Comparison of ENCODE assay signal across 20 cellular contexts in genomic region chr10:86293323-86293840, GRCh38.
DNase-seq lines count a peak whose midpoint lies in the region; ATAC-seq, FAIRE-seq and TF ChIP-seq lines count a peak whose summit lies in the region.
"Had no signal": no experiment of that assay in that cellular context is flagged by ENCODE, and none has a peak within 500 bp of the region (broad histone marks: within the 10 kb centered on the region; RNA-seq: fewer than 3 reads in every experiment).

No MANE protein-coding gene starts in this region.

- POLR2A ChIA-PET in K562 (lab: Yijun Ruan, JAX): no interaction called here

- H3K27me3 ChIP-seq in right atrium auricular region (no peaks in the 10 kb centered on the region), left ventricle myocardium inferior (ENCODE audit: low read depth) (peaks cover 16% of the 10 kb centered on the region), K562 (ENCODE audit: control insufficient read depth in 2 of 2, insufficient read depth in 2 of 2, low read length in 2 of 2) (peaks cover 0 to 6% of the 10 kb centered on the region in 2 experiments; a peak in 1 of 5 replicates)
- H3K27me3 ChIP-seq: BLaER1 treated with 17β-estradiol and CSF1 and Interleukin-3, amounts not matched to agents 10 nM and 100 nM had no signal

- H3K9me3 ChIP-seq in right atrium auricular region (no peaks in the 10 kb centered on the region), left ventricle myocardium inferior (replicated peaks) (no peaks in the 10 kb centered on the region), K562 (replicated peaks; ENCODE audit: control insufficient read depth, insufficient read depth, low read depth, low read length) (no peaks in the 10 kb centered on the region)
- H3K9me3 ChIP-seq: A549 had no signal

- WGBS in K562 (ENCODE audit: insufficient coverage, low coverage, missing lambda C conversion rate): 0% methylated on average over 3 of the region's 5 CpGs

- no peaks in the 10 kb centered on the region for H3K9me3 Mint-ChIP-seq in activated naive CD4-positive, alpha-beta T cell treated with anti-CD3 and anti-CD28 coated beads, Interleukin-2, amount 50 U/mL, for 72 hours

- no peak for ATAC-seq in K562
- ATAC-seq in activated naive CD4-positive, alpha-beta T cell treated with anti-CD3 and anti-CD28 coated beads, Interleukin-2, amount 50 U/mL, for 72 hours: no peak
- ATAC-seq: A549, GM12878 had no signal

- no peak overlapping the region for H3K4me2 ChIP-seq in K562 (ENCODE audit: insufficient read depth, low read length)
- H3K4me2 ChIP-seq: A549 had no signal

- H4K20me1 ChIP-seq in K562 (replicated peaks; ENCODE audit: control insufficient read depth, insufficient read depth, low read length): no peaks in the 10 kb centered on the region
- H4K20me1 ChIP-seq: BLaER1 treated with 17β-estradiol and CSF1 and Interleukin-3, amounts not matched to agents 10 nM and 100 nM had no signal

- no peaks in the 10 kb centered on the region for H3K36me3 Mint-ChIP-seq in activated naive CD4-positive, alpha-beta T cell treated with anti-CD3 and anti-CD28 coated beads, Interleukin-2, amount 50 U/mL, for 72 hours
- H3K36me3 Mint-ChIP-seq: IgD-negative memory B cell had no signal

- H3K27ac Mint-ChIP-seq in activated naive CD4-positive, alpha-beta T cell treated with anti-CD3 and anti-CD28 coated beads, Interleukin-2, amount 50 U/mL, for 72 hours: no peak overlapping the region
- H3K27ac Mint-ChIP-seq: IgD-negative memory B cell had no signal

- no peak for FAIRE-seq in K562 (lab: Jason Lieb, UNC)
- FAIRE-seq: A549, GM12878, GM18507, H54 had no signal

- H3K4me3 ChIP-seq in right atrium auricular region (no peak overlapping the region), left ventricle myocardium inferior (no peak overlapping the region), K562 (no peak overlapping the region)
- H3K4me3 ChIP-seq: A549; BLaER1 treated with 17β-estradiol and CSF1 and Interleukin-3, amounts not matched to agents 10 nM and 100 nM; GM12878 had no signal

- H3K4me1 ChIP-seq in right atrium auricular region (no peaks in the 10 kb centered on the region), left ventricle myocardium inferior (no peaks in the 10 kb centered on the region), K562 (replicated peaks in 1 of 2; ENCODE audit: control insufficient read depth in 2 of 2, insufficient read depth in 2 of 2, low read length in 2 of 2) (no peaks in the 10 kb centered on the region; a peak in 1 of 5 replicates)
- H3K4me1 ChIP-seq: A549 had no signal

- H3K27ac ChIP-seq in right atrium auricular region: no peak overlapping the region
- H3K27ac ChIP-seq in left ventricle myocardium inferior (replicated peaks): no peak overlapping the region
- no peak overlapping the region for H3K27ac ChIP-seq in K562 (ENCODE audit: extremely low read depth, low read depth, low read length)
- H3K27ac ChIP-seq: A549; BLaER1 treated with 17β-estradiol and CSF1 and Interleukin-3, amounts not matched to agents 10 nM and 100 nM had no signal

- intact Hi-C loops in left ventricle myocardium inferior (cut with micrococcal nuclease) (no loop called here), K562 (cut with micrococcal nuclease) (no loop called here)

- H3K9ac ChIP-seq in K562 (ENCODE audit: insufficient read depth in 1 of 2, low read depth in 2 of 2, low read length in 2 of 2): no peak overlapping the region
- H3K9ac ChIP-seq: BLaER1 treated with 17β-estradiol and CSF1 and Interleukin-3, amounts not matched to agents 10 nM and 100 nM had no signal

- H3K36me3 ChIP-seq in right atrium auricular region (no peaks in the 10 kb centered on the region), left ventricle myocardium inferior (no peaks in the 10 kb centered on the region), K562 (ENCODE audit: control insufficient read depth, insufficient read depth, low read length) (no peaks in the 10 kb centered on the region)
- H3K36me3 ChIP-seq: BLaER1 treated with 17β-estradiol and CSF1 and Interleukin-3, amounts not matched to agents 10 nM and 100 nM had no signal

- BruUV-seq in K562 (replicated peaks; lab: Mats Ljungman, UMichigan): no TSS peak

- no peak for TF ChIP-seq EP300 in K562 (IDR thresholded peaks at IDR 0.05; ENCODE audit: low read length)

- peak; percentile 40 for DNase-seq in right atrium auricular region (ENCODE audit: low spot score)
- DNase-seq in left ventricle myocardium inferior: no peak
- no peak for DNase-seq in K562 (ENCODE audit: extremely low read depth in 1 of 4, low spot score in 3 of 4)
- DNase-seq in iPS-NIHi11 (ENCODE audit: low spot score): peak; percentile 74
- no peak for DNase-seq in activated naive CD4-positive, alpha-beta T cell treated with anti-CD3 and anti-CD28 coated beads, Interleukin-2, amount 50 U/mL, for 72 hours (ENCODE audit: low spot score in 2 of 2)
- DNase-seq in G401 (ENCODE audit: low spot score): no peak
- no peak for DNase-seq in SHP77 treated with DMSO at 0.1 percent for 48 hours (lab: John Stamatoyannopoulos, UW)
- DNase-seq in NCI-H2081 (lab: John Stamatoyannopoulos, UW): no peak
- DNase-seq: DND-41, GDM1, NCI-H1105 treated with DMSO at 0.1 percent for 48 hours, NCI-H1694 treated with DMSO at 0.1 percent for 48 hours, NCI-H2171, OCI-M1 had no signal

- H2AFZ ChIP-seq in K562 (ENCODE audit: low read depth, low read length): no peak overlapping the region

- no peak for TF ChIP-seq POLR2A in K562 (conservative IDR thresholded peaks at IDR 0.05)

- no peak for TF ChIP-seq RAD21 in K562 (CRISPR knock-in tag; conservative IDR thresholded peaks at IDR 0.05 in 1 of 2, IDR thresholded peaks at IDR 0.05 in 1 of 2)

- no peaks in the 10 kb centered on the region for H3K79me2 ChIP-seq in K562 (ENCODE audit: control insufficient read depth, insufficient read depth, low read length)

- no peaks in the 10 kb centered on the region for H3K9me1 ChIP-seq in K562 (ENCODE audit: control insufficient read depth, insufficient read depth, low read length)

- CTCF ChIA-PET in K562 (lab: Yijun Ruan, JAX; ENCODE audit: low intra/inter-chr PET ratio): no interaction called here

- in situ Hi-C loops in K562 (cut with MboI) (no loop called here), G401 (cut with HindIII; ENCODE audit: low sequenced_read_pairs) (no loop called here)

- TF ChIP-seq CTCF in right atrium auricular region (IDR thresholded peaks at IDR 0.05) (no peak), left ventricle myocardium inferior (IDR thresholded peaks at IDR 0.05; ENCODE audit: borderline replicate concordance) (no peak), K562 (IDR thresholded peaks at IDR 0.05 in 2 of 3, conservative IDR thresholded peaks at IDR 0.05 in 1 of 3; ENCODE audit: insufficient read depth in 2 of 3, low read depth in 1 of 3, low read length in 3 of 3) (no peak)

TF ChIP-seq in K562, 482 proteins besides CTCF, POLR2A, EP300 and RAD21:
- TF ChIP-seq BHLHE40 (IDR thresholded peaks at IDR 0.05; ENCODE audit: low read length) (no peak), SRSF9 (IDR thresholded peaks at IDR 0.05; ENCODE audit: borderline replicate concordance, low read depth, low read length) (no peak), ZNF24 (IDR thresholded peaks at IDR 0.05) (peak; percentile 27; the same call in 1 of the 2 replicates)

Comparison
In these comparisons a context has a peak if more than half of its experiments do, and no peak if none do; other contexts are left out.
1. DNase-seq: peak in right atrium auricular region (single experiment) and iPS-NIHi11 (single experiment); none in left ventricle myocardium inferior (single experiment), K562 (0 of 4), activated naive CD4-positive, alpha-beta T cell treated with anti-CD3 and anti-CD28 coated beads, Interleukin-2, amount 50 U/mL, for 72 hours (0 of 2), G401 (single experiment), SHP77 treated with DMSO at 0.1 percent for 48 hours (single experiment) and NCI-H2081 (0 of 2).